ENCODE assay signal across 8 cellular contexts in the genomic region with DNA sequence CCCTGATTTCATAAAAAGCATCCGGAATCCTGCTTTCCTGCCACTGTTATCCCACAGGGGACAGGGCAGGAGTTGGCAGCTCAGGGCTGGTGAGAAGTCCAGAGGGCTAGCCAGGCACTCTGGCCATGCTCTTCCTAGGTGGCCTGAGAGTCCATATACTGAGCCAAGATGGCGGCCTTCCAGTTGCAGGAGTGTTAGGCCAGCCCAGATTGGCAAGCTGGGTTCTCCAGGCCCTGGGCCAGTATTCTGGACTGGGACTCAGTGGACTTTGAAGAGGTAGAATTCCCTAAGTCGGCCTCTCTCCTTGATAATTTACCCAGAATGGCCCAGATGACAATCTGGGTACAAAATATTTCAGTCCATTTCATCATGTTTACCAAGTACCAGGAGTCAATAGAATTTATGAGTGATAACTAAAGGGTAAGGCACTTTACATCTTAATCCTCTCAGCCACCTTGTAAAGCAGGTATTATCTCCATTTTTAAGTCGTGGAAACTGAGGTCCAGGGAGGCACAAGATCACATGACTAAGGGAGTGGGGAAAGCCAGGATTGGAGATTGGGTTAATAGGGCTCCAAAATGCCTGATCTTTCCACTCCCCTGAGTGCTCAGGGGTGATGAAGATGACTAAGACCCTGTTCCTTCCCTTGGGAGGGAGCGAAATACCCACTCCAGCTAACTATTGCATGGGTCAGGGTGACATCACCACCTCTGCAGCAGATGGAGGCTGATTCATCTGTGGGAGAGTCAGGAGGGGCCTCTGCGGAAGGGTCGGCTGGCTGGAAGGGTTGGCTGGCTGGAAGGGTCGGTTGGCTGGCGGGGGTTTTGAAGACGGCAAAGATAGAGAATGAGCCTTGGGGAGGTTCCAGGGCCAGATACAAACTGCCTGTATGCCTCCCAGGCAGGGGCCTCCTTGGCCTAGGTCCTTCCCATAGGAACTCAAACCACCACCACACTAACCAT. TPM values are rescaled to one million over a fixed set of nuclear protein-coding genes. Genes with fewer than 3 reads are reported as not detected.
DNase-seq lines count a peak whose midpoint lies in the region; ATAC-seq and TF ChIP-seq lines count a peak whose summit lies in the region.

No MANE protein-coding gene starts in this region.

- ATAC-seq in T-helper 17 cell (no peak), HG03196 (IDR thresholded peaks at IDR 0.05; ENCODE audit: unreplicated experiment) (no peak), HG03108 (IDR thresholded peaks at IDR 0.05; ENCODE audit: unreplicated experiment) (no peak)

- H3K9ac ChIP-seq in muscle layer of colon (ENCODE audit: low read length), result no peak overlapping the region

- H3K4me1 Mint-ChIP-seq in T-helper 17 cell, result peaks cover 20% of the 10 kb centered on the region

- TF ChIP-seq CTCF in A673 (conservative IDR thresholded peaks at IDR 0.05; ENCODE audit: low read depth, low read length) (no peak), epithelial cell of esophagus (IDR thresholded peaks at IDR 0.05; ENCODE audit: insufficient read depth, low read depth, low read length, missing control alignments) (no peak)

- POLR2A ChIA-PET in A673 (lab: Charles Lee; ENCODE audit: low non-redundant PET), result no interaction called here

- no TSS peak for BruUV-seq in A673 (replicated peaks; lab: Mats Ljungman, UMichigan)

- H3K4me3 ChIP-seq in A673 (ENCODE audit: low read depth, low read length, poor library complexity, severe bottlenecking), result peak overlapping the region; percentile 66
- H3K4me3 ChIP-seq in epithelial cell of esophagus (ENCODE audit: low read length), result no peak overlapping the region
- H3K4me3 ChIP-seq in muscle layer of colon (ENCODE audit: low read depth in 1 of 2, low read length in 2 of 2), result peak overlapping the region in 1 of 2 donors; percentile 55

- H3K36me3 Mint-ChIP-seq in T-helper 17 cell (ENCODE audit: low read depth), result no peaks in the 10 kb centered on the region

- H3K27me3 ChIP-seq in A673 (replicated peaks; ENCODE audit: insufficient read depth, low read depth, low read length, poor library complexity), result no peaks in the 10 kb centered on the region
- no peaks in the 10 kb centered on the region for H3K27me3 ChIP-seq in muscle layer of colon (ENCODE audit: control insufficient read depth in 1 of 2, insufficient read depth in 2 of 2, low read length in 2 of 2)

- peak overlapping the region; percentile 78 for H3K27ac Mint-ChIP-seq in T-helper 17 cell

- DNase-seq in A673 (ENCODE audit: low spot score) (peak; percentile 61), H4 (ENCODE audit: low spot score) (peak; percentile 94), T-helper 17 cell (no peak), epithelial cell of esophagus (ENCODE audit: low read depth) (peak; percentile 98), NCI-H510A treated with DMSO at 0.1 percent for 48 hours (lab: John Stamatoyannopoulos, UW) (no peak)

- peaks cover 15% of the 10 kb centered on the region for H3K4me1 ChIP-seq in A673 (ENCODE audit: insufficient read depth, low read length, poor library complexity, severe bottlenecking)
- peaks cover 23% of the 10 kb centered on the region for H3K4me1 ChIP-seq in muscle layer of colon (ENCODE audit: insufficient read depth, low read length)

- no peaks in the 10 kb centered on the region for H3K27me3 Mint-ChIP-seq in T-helper 17 cell

- intact Hi-C loops in A673 (cut with micrococcal nuclease; ENCODE audit: unreplicated experiment), result no loop called here

- H3K4me3 Mint-ChIP-seq in T-helper 17 cell, result peak overlapping the region; percentile 89

- H3K36me3 ChIP-seq in A673 (ENCODE audit: insufficient read depth, low read length, poor library complexity, severe bottlenecking), result no peaks in the 10 kb centered on the region
- H3K36me3 ChIP-seq in muscle layer of colon (ENCODE audit: insufficient read depth, low read length), result no peaks in the 10 kb centered on the region

- no peaks in the 10 kb centered on the region for H3K9me3 ChIP-seq in A673 (ENCODE audit: low read depth, low read length, poor library complexity, severe bottlenecking)
- no peaks in the 10 kb centered on the region for H3K9me3 ChIP-seq in T-helper 17 cell (ENCODE audit: control insufficient read depth, low read length, poor library complexity, severe bottlenecking)
- no peaks in the 10 kb centered on the region for H3K9me3 ChIP-seq in muscle layer of colon (ENCODE audit: low read length)

- CTCF ChIA-PET in A673 (lab: Charles Lee), result interaction anchor here (0.6 kb wide), 1 partner anchor 25 kb away, joined by 4 read pairs; no protein-coding TSS in a partner anchor

- H3K27ac ChIP-seq in A673 (ENCODE audit: low read depth, low read length, poor library complexity, severe bottlenecking) (no peak overlapping the region), muscle layer of colon (ENCODE audit: low read depth, low read length) (peak overlapping the region; percentile 92)

RNA-seq across cellular contexts. Expression of a gene that starts 1.2 kb away (rescaled TPM):
- total RNA-seq in A673 (2021) (32.4 and 33.0 TPM in 2 replicates), T-helper 17 cell (10 to 100 TPM; 19.2 to 21.9 TPM)
- total RNA-seq in H4 (2014; rRNA removed; shearing (Covaris generic)), result 11.6 and 17.2 TPM in 2 replicates

RNA-seq across cellular contexts. Expression of a gene that starts 48.5 kb away (rescaled TPM):
- total RNA-seq in A673 (2021), result 0.64 and 0.66 TPM in 2 replicates
- total RNA-seq in H4 (2014; rRNA removed; shearing (Covaris generic)), result 0.41 and 1.1 TPM in 2 replicates
- not detected for total RNA-seq in T-helper 17 cell

RNA-seq across cellular contexts. Expression of a gene that starts 48.6 kb away (rescaled TPM):
- total RNA-seq in A673 (2021) (150 and 162 TPM in 2 replicates), T-helper 17 cell (10 to 100 TPM; 25.9 to 27.7 TPM)
- total RNA-seq in H4 (2014; rRNA removed; shearing (Covaris generic)), result 145 and 155 TPM in 2 replicates

RNA-seq across cellular contexts. Expression of a gene that starts 55.6 kb away (rescaled TPM):
- total RNA-seq in A673 (2021), result 492 and 528 TPM in 2 replicates
- total RNA-seq in H4 (2014; rRNA removed; shearing (Covaris generic)), result 478 and 514 TPM in 2 replicates
- total RNA-seq in T-helper 17 cell, result 100 to 1,000 TPM; 517 to 546 TPM

Comparison
In these comparisons a context has a peak if more than half of its experiments do, and no peak if none do; other contexts are left out.
1. DNase-seq: peak in A673 (single experiment), H4 (single experiment) and epithelial cell of esophagus (single experiment); none in T-helper 17 cell (0 of 3) and NCI-H510A treated with DMSO at 0.1 percent for 48 hours (single experiment).